1 cellular context compared by ENCODE assay signal in genomic region chr6:16635291-16635809, GRCh38.
TF ChIP-seq lines count a peak whose summit lies in the region.

No MANE protein-coding gene starts in this region.

TF ChIP-seq in GM12878, 131 proteins besides CTCF, POLR2A, EP300 and RAD21:
- TF ChIP-seq, protein P1, sequence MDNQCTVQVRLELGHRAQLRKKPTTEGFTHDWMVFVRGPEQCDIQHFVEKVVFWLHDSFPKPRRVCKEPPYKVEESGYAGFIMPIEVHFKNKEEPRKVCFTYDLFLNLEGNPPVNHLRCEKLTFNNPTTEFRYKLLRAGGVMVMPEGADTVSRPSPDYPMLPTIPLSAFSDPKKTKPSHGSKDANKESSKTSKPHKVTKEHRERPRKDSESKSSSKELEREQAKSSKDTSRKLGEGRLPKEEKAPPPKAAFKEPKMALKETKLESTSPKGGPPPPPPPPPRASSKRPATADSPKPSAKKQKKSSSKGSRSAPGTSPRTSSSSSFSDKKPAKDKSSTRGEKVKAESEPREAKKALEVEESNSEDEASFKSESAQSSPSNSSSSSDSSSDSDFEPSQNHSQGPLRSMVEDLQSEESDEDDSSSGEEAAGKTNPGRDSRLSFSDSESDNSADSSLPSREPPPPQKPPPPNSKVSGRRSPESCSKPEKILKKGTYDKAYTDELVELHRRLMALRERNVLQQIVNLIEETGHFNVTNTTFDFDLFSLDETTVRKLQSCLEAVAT (IDR thresholded peaks at IDR 0.05), result no peak
- TF ChIP-seq MTA2 (IDR thresholded peaks at IDR 0.05; ENCODE audit: low read depth), result no peak
